Comparison of ENCODE assay signal across 8 cellular contexts in the genomic region with DNA sequence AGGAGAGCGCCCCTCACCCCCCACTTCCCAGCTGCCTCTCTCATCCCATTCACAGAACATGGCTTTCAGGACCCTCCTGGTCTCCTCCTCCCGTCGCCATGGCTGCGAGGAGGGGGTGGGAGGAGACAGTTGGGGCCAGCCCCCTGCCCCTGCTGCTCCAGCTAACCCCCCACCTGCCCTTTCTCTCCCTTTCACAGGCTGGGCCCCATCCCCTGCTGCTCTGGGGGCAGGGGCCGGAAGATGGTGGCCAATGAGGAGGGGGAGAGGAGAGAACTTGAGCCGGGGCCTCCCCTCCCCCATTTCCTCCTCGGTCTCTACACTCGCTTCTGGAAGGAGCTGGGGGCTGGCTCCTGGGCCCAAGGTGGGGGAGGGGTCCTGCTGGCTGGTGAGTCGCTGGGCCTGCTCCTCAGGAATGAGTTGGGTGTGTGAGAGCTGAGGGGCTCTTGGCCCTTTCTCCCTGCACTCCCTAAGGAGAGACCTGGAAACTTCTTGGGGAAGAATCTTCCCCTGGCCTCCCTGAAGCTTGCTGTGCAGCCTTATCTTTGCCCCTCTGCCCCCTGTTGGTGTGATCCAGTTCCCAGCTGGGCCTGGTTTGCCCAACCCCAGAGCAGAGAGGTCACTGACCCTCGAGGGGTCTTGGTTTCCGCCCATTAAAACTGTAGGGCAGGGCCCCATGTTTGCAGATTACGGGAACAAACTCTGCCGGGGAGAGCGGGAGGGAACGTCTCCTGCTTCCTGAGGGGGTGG. TPM values are rescaled to one million over a fixed set of nuclear protein-coding genes. Genes with fewer than 3 reads are reported as not detected.
A peak's percentile ranks its signal among the peaks of the same experiment; 100 is the strongest.
DNase-seq lines count a peak whose midpoint lies in the region; ATAC-seq, FAIRE-seq and TF ChIP-seq lines count a peak whose summit lies in the region.

No MANE protein-coding gene starts in this region.

- TF ChIP-seq POLR2A in esophagus squamous epithelium (IDR thresholded peaks at IDR 0.05), result no peak
- TF ChIP-seq POLR2A in GM12891 (IDR thresholded peaks at IDR 0.05; ENCODE audit: low read depth, low read length), result no peak
- TF ChIP-seq POLR2A in H54 (IDR thresholded peaks at IDR 0.05; ENCODE audit: low read depth, low read length), result no peak

- FAIRE-seq in GM12891 (lab: Jason Lieb, UNC) (no peak), H54 (lab: Jason Lieb, UNC) (no peak)

- H3K27me3 ChIP-seq in RWPE2 (ENCODE audit: insufficient read depth, poor library complexity, severe bottlenecking) (no peaks in the 10 kb centered on the region), esophagus squamous epithelium (peaks cover 0 to 5% (median 0%) of the 10 kb centered on the region in 4 donors), psoas muscle (ENCODE audit: insufficient read depth in 3 of 3, low read length in 2 of 3) (peaks cover 0 to 28% (median 8%) of the 10 kb centered on the region in 3 donors)

- ATAC-seq in RWPE2 (ENCODE audit: low read depth) (0 out of 3 replicates have a peak, but pooled peaks have one; percentile 2), psoas muscle (no peak), GM19328 (IDR thresholded peaks at IDR 0.05; ENCODE audit: unreplicated experiment) (no peak), GM19351 (IDR thresholded peaks at IDR 0.05; ENCODE audit: unreplicated experiment) (no peak)

- H3K4me3 ChIP-seq in GM12875 (ENCODE audit: low read depth, low read length), result peak overlapping the region; percentile 73
- peak overlapping the region; percentile 100 for H3K4me3 ChIP-seq in RWPE2 (ENCODE audit: severe bottlenecking)
- H3K4me3 ChIP-seq in esophagus squamous epithelium, result peak overlapping the region; percentile 50 to 90 (median 63)
- H3K4me3 ChIP-seq in psoas muscle, result peak overlapping the region; percentile 68

- no peaks in the 10 kb centered on the region; the same call in 1 of the 2 replicates for H3K36me3 ChIP-seq in RWPE2 (ENCODE audit: low read depth)
- no peaks in the 10 kb centered on the region for H3K36me3 ChIP-seq in esophagus squamous epithelium
- H3K36me3 ChIP-seq in psoas muscle (ENCODE audit: insufficient read depth in 1 of 2, low read depth in 1 of 2), result no peaks in the 10 kb centered on the region

- no peaks in the 10 kb centered on the region for H3K9me3 ChIP-seq in RWPE2 (ENCODE audit: severe bottlenecking)
- no peaks in the 10 kb centered on the region for H3K9me3 ChIP-seq in esophagus squamous epithelium
- no peaks in the 10 kb centered on the region for H3K9me3 ChIP-seq in psoas muscle

- DNase-seq in RWPE2 (ENCODE audit: low spot score) (no peak), esophagus squamous epithelium (lab: John Stamatoyannopoulos, UW) (no peak), psoas muscle (no peak), GM12891 (ENCODE audit: insufficient read length, low spot score) (no peak), H54 (ENCODE audit: insufficient read length, low spot score) (no peak)

- peak overlapping the region; percentile 83 for H3K27ac ChIP-seq in RWPE2 (ENCODE audit: poor library complexity, severe bottlenecking)
- peak overlapping the region in 2 of 4 donors; percentile 9 to 90 for H3K27ac ChIP-seq in esophagus squamous epithelium
- no peak overlapping the region for H3K27ac ChIP-seq in psoas muscle

- no peak for TF ChIP-seq CTCF in GM12875 (IDR thresholded peaks at IDR 0.05; ENCODE audit: borderline replicate concordance, insufficient read depth, low read depth, low read length)
- TF ChIP-seq CTCF in RWPE2 (IDR thresholded peaks at IDR 0.05; ENCODE audit: poor library complexity, severe bottlenecking), result no peak
- no peak for TF ChIP-seq CTCF in esophagus squamous epithelium (IDR thresholded peaks at IDR 0.05)
- TF ChIP-seq CTCF in psoas muscle (IDR thresholded peaks at IDR 0.05), result no peak

- intact Hi-C loops in esophagus squamous epithelium (cut with DNase I) (loop anchor here (5.0 to 10.0 kb wide), 2 partner anchors 72 to 295 kb away; partner anchors contain the start of gene UBE2L6), psoas muscle (cut with DNase I) (loop anchor here (2.0 to 5.0 kb wide), 4 partner anchors 62 to 292 kb away; partner anchors contain the start of gene UBE2L6 (in 1 of the 2))

- H3K4me1 ChIP-seq in RWPE2 (ENCODE audit: insufficient read depth, poor library complexity, severe bottlenecking), result peaks cover 7% of the 10 kb centered on the region
- H3K4me1 ChIP-seq in esophagus squamous epithelium, result peaks cover 12 to 45% (median 22%) of the 10 kb centered on the region in 3 donors
- peaks cover 9% of the 10 kb centered on the region for H3K4me1 ChIP-seq in psoas muscle

- WGBS in esophagus squamous epithelium, 2 donors, result 14 to 33% methylated on average over 1 to 3 of the region's 15 CpGs
- 27 to 38% (median 31%) methylated on average over 12 to 15 of the region's 15 CpGs for WGBS in psoas muscle, 3 donors

TF ChIP-seq in GM12891, 5 proteins besides CTCF, POLR2A, EP300 and RAD21:
- TF ChIP-seq POLR2AphosphoS5 (IDR thresholded peaks at IDR 0.05; ENCODE audit: low read depth, low read length), result no peak

RNA-seq across cellular contexts. Expression of gene YPEL4, which starts 10.2 kb away (rescaled TPM):
- total RNA-seq in esophagus squamous epithelium (under 1 TPM in 2 of 4 donors, not detected in 2; 0.56 to 0.95 TPM), psoas muscle (under 1 TPM in 3 of 4 donors, not detected in 1; 0.21 to 0.90 (median 0.59) TPM)
- polyA plus RNA-seq in psoas muscle, result under 1 TPM; 0.08 to 0.18 (median 0.11) TPM
- 0.31 TPM for polyA plus RNA-seq in GM12891 (2012; ENCODE audit: low read depth, missing spikeins)

RNA-seq across cellular contexts. Expression of gene CLP1, which starts 18.1 kb away (rescaled TPM):
- total RNA-seq in esophagus squamous epithelium (10 to 100 TPM in 3 of 4 donors, 1 to 10 TPM in 1; 9.5 to 26.6 (median 14.7) TPM), psoas muscle (10 to 100 TPM in 2 of 4 donors, 1 to 10 TPM in 2; 6.8 to 11.6 (median 9.2) TPM)
- polyA plus RNA-seq in psoas muscle, result 10 to 100 TPM in 2 of 3 donors, 1 to 10 TPM in 1; 9.6 to 16.9 (median 14.3) TPM
- polyA plus RNA-seq in GM12891 (2012; ENCODE audit: low read depth, missing spikeins), result 15.7 TPM

RNA-seq across cellular contexts. Expression of gene ZDHHC5, which starts 28.4 kb away (rescaled TPM):
- total RNA-seq in esophagus squamous epithelium (10 to 100 TPM; 61.4 to 98.4 (median 76.7) TPM), psoas muscle (10 to 100 TPM; 35.2 to 63.5 (median 53.3) TPM)
- 10 to 100 TPM; 32.4 to 63.6 (median 58.0) TPM for polyA plus RNA-seq in psoas muscle
- polyA plus RNA-seq in GM12891 (2012; ENCODE audit: low read depth, missing spikeins), result 28.2 TPM

RNA-seq across cellular contexts. Expression of gene SERPING1, which starts 42.0 kb away (rescaled TPM):
- total RNA-seq in esophagus squamous epithelium (100 to 1,000 TPM in 2 of 4 donors, 10 to 100 TPM in 1, 1 to 10 TPM in 1; 9.6 to 376 (median 78.4) TPM), psoas muscle (10 to 100 TPM; 65.1 to 97.3 (median 71.2) TPM)
- polyA plus RNA-seq in psoas muscle, result 10 to 100 TPM; 42.6 to 77.2 (median 62.3) TPM
- polyA plus RNA-seq in GM12891 (2012; ENCODE audit: low read depth, missing spikeins), result not detected
